ENCODE assay signal across 35 cellular contexts in genomic region chr20:53561505-53561904, GRCh38.
"Had no signal": no experiment of that assay in that cellular context is flagged by ENCODE, and none has a peak within 500 bp of the region (broad histone marks: within the 10 kb centered on the region; RNA-seq: fewer than 3 reads in every experiment).

No MANE protein-coding gene starts in this region.

- H3K4me3 ChIP-seq: coronary artery, dorsolateral prefrontal cortex, esophagus muscularis mucosa, gastrocnemius medialis, heart left ventricle, hepatocyte had no signal

- H3K27ac Mint-ChIP-seq: activated B cell treated with CpG ODN at 0.5 μM for 24 hours; activated CD8-positive, alpha-beta memory T cell treated with anti-CD3 and anti-CD28 coated beads, Interleukin-2, amount 10 ng/mL, durations not matched to agents 7 days and 5 days; activated CD8-positive, alpha-beta T cell treated with anti-CD3 and anti-CD28 coated beads, Interleukin-2, amount 10 ng/mL, durations not matched to agents 7 days and 5 days; activated T-helper 1 cell treated with anti-CD3 and anti-CD28 coated beads, Interleukin-12 subunit alpha, Interleukin-12 subunit beta, Interleukin-2, Interleukin-4 antibody, amounts not matched to agents 30 ng/mL and 10 ng/mL and 1 ng/mL, durations not matched to agents 14 hours and 24 hours and 36 hours had no signal

- H2AFZ ChIP-seq: hepatocyte had no signal

- FAIRE-seq: astrocyte, bronchial epithelial cell, TTC549 had no signal

- H3K4me2 ChIP-seq: hepatocyte had no signal

- H3K4me1 ChIP-seq: esophagus muscularis mucosa, foreskin keratinocyte, gastrocnemius medialis, heart left ventricle had no signal

- H3K27me3 ChIP-seq: brain microvascular endothelial cell, dorsolateral prefrontal cortex, esophagus muscularis mucosa, foreskin keratinocyte, gastrocnemius medialis, heart left ventricle, hepatocyte had no signal

- H3K36me3 ChIP-seq: gastrocnemius medialis had no signal

- H3K4me1 Mint-ChIP-seq: activated B cell treated with CpG ODN at 0.5 μM for 24 hours; activated CD8-positive, alpha-beta memory T cell treated with anti-CD3 and anti-CD28 coated beads, Interleukin-2, amount 10 ng/mL, durations not matched to agents 7 days and 5 days; central memory CD8-positive, alpha-beta T cell had no signal

- ATAC-seq: activated CD4-positive, CD25-positive, alpha-beta regulatory T cell treated with anti-CD3 and anti-CD28 coated beads, Interleukin-2, amount 50 U/mL, for 24 hours; activated CD8-positive, alpha-beta memory T cell treated with anti-CD3 and anti-CD28 coated beads, Interleukin-2, amount 10 ng/mL, durations not matched to agents 7 days and 5 days; activated CD8-positive, alpha-beta T cell treated with anti-CD3 and anti-CD28 coated beads, Interleukin-2, amount 10 ng/mL, durations not matched to agents 7 days and 5 days; foreskin keratinocyte; gastrocnemius medialis; heart left ventricle had no signal

- H3K27me3 Mint-ChIP-seq: activated B cell treated with CpG ODN at 0.5 μM for 24 hours; activated CD8-positive, alpha-beta memory T cell treated with anti-CD3 and anti-CD28 coated beads, Interleukin-2, amount 10 ng/mL, durations not matched to agents 7 days and 5 days; activated naive CD8-positive, alpha-beta T cell; central memory CD8-positive, alpha-beta T cell; dendritic cell treated with granulocyte-macrophage colony-stimulating factor and Interleukin-4, amounts not matched to agents 40 ng/mL and 50 ng/mL, for 4 days had no signal

- H3K27ac ChIP-seq: brain microvascular endothelial cell, coronary artery, dorsolateral prefrontal cortex, esophagus muscularis mucosa, foreskin keratinocyte, gastrocnemius medialis, heart left ventricle, hepatocyte, VCaP had no signal

- DNase-seq: activated B cell treated with CpG ODN at 0.5 μM for 24 hours; activated CD4-positive, alpha-beta T cell treated with anti-CD3 and anti-CD28 coated beads for 48 hours; activated CD4-positive, alpha-beta T cell treated with anti-CD3 and anti-CD28 coated beads, Interleukin-2, amount 50 U/mL, for 1 hour; activated CD4-positive, alpha-beta T cell treated with anti-CD3 and anti-CD28 coated beads, Interleukin-2, amount 50 U/mL, for 48 hours; activated CD8-positive, alpha-beta memory T cell treated with anti-CD3 and anti-CD28 coated beads, Interleukin-2, amount 10 ng/mL, durations not matched to agents 7 days and 5 days; activated CD8-positive, alpha-beta memory T cell treated with anti-CD3 and anti-CD28 coated beads, Interleukin-2, amount 50 U/mL, for 4 hours; activated CD8-positive, alpha-beta T cell treated with anti-CD3 and anti-CD28 coated beads, Interleukin-2, amount 10 ng/mL, durations not matched to agents 7 days and 5 days; activated effector memory CD4-positive, alpha-beta T cell treated with anti-CD3 and anti-CD28 coated beads, Interleukin-2, amount 50 U/mL, for 16 hours; activated naive CD4-positive, alpha-beta T cell treated with anti-CD3 and anti-CD28 coated beads, Interleukin-2, amount 50 U/mL, for 16 hours; activated T-cell treated with anti-CD3 and anti-CD28 coated beads, Interleukin-2, amount 50 U/mL, for 1 hour; activated T-cell treated with anti-CD3 and anti-CD28 coated beads, Interleukin-2, amount 50 U/mL, for 48 hours; amniotic stem cell; anterior cingulate cortex; brain microvascular endothelial cell; dorsolateral prefrontal cortex; effector memory CD4-positive, alpha-beta T cell; erythroblast; foreskin keratinocyte; gastrocnemius medialis; glutamatergic neuron; heart left ventricle; T-helper 2 cell had no signal

- H3K4me3 Mint-ChIP-seq: activated B cell treated with CpG ODN at 0.5 μM for 24 hours; activated CD8-positive, alpha-beta memory T cell treated with anti-CD3 and anti-CD28 coated beads, Interleukin-2, amount 10 ng/mL, durations not matched to agents 7 days and 5 days; activated CD8-positive, alpha-beta T cell treated with anti-CD3 and anti-CD28 coated beads, Interleukin-2, amount 10 ng/mL, durations not matched to agents 7 days and 5 days; activated naive CD8-positive, alpha-beta T cell; activated T-helper 1 cell treated with anti-CD3 and anti-CD28 coated beads, Interleukin-12 subunit alpha, Interleukin-12 subunit beta, Interleukin-2, Interleukin-4 antibody, amounts not matched to agents 30 ng/mL and 10 ng/mL and 1 ng/mL, durations not matched to agents 14 hours and 24 hours and 36 hours; central memory CD8-positive, alpha-beta T cell; dendritic cell treated with granulocyte-macrophage colony-stimulating factor and Interleukin-4, amounts not matched to agents 40 ng/mL and 50 ng/mL, for 4 days had no signal

- H3K9me3 Mint-ChIP-seq: activated B cell treated with CpG ODN at 0.5 μM for 24 hours; activated T-helper 1 cell treated with anti-CD3 and anti-CD28 coated beads, Interleukin-12 subunit alpha, Interleukin-12 subunit beta, Interleukin-2, Interleukin-4 antibody, amounts not matched to agents 30 ng/mL and 10 ng/mL and 1 ng/mL, durations not matched to agents 14 hours and 24 hours and 36 hours; activated T-helper 2 cell treated with anti-CD3 and anti-CD28 coated beads, Interferon-gamma antibody, Interleukin-2, Interleukin-4, amounts not matched to agents 10 μg/mL and 5 μg/mL and 100 μg/mL, durations not matched to agents 14 hours and 24 hours and 36 hours; central memory CD8-positive, alpha-beta T cell; dendritic cell treated with granulocyte-macrophage colony-stimulating factor and Interleukin-4, amounts not matched to agents 40 ng/mL and 50 ng/mL, for 4 days had no signal

- H3K9me3 ChIP-seq: esophagus muscularis mucosa, gastrocnemius medialis, heart left ventricle had no signal
